Comparison of ENCODE assay signal across 8 cellular contexts in the genomic region with DNA sequence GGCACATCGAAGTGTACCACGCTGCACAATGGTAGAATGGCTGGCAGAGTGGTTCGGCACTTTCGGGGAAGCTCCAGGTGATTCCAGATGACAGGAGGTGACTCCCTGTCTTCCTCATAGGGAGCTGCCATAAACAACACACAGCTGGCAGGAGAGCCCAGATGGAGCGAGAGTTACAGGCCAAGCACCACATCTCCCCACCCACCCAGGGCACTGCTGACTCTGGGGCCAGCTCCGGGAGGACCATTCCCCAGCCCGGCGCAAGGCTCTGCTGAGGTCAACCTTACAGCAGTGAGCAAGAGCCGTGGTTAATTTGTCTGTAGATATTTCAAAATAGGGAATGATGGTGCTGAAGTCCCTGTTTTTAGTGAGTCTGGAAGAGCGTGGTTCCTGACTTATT.
"Had no signal": no experiment of that assay in that cellular context is flagged by ENCODE, and none has a peak within 500 bp of the region (broad histone marks: within the 10 kb centered on the region; RNA-seq: fewer than 3 reads in every experiment).

No MANE protein-coding gene starts in this region.

- H3K27ac ChIP-seq: HL-60 had no signal

- H3K4me1 Mint-ChIP-seq: GM23338, H9, IgD-negative memory B cell had no signal

- H3K4me2 ChIP-seq: GM23338 had no signal

- H3K4me3 Mint-ChIP-seq: GM23338, H9 had no signal

- H2AFZ ChIP-seq: GM23338 had no signal

- H3K27ac Mint-ChIP-seq: GM23338, H9, IgD-negative memory B cell had no signal

- H3K4me3 ChIP-seq: GM23338 had no signal

- DNase-seq: HCEC 1CT had no signal

- FAIRE-seq: H1, H54, HepG2 had no signal
